Comparison of ENCODE assay signal across 13 cellular contexts in genomic region chr6:158046201-158047119, GRCh38.
DNase-seq lines count a peak whose midpoint lies in the region; ATAC-seq and TF ChIP-seq lines count a peak whose summit lies in the region.
"Had no signal": no experiment of that assay in that cellular context is flagged by ENCODE, and none has a peak within 500 bp of the region (broad histone marks: within the 10 kb centered on the region; RNA-seq: fewer than 3 reads in every experiment).

No MANE protein-coding gene starts in this region.

- H3K4me3 ChIP-seq in CD8-positive, alpha-beta memory T cell (ENCODE audit: low read length): peak overlapping the region; percentile 7
- H3K4me3 ChIP-seq in HCT116 (replicated peaks in 1 of 2; ENCODE audit: low read depth in 1 of 2, low read length in 2 of 2) (no peak overlapping the region), neural progenitor cell (no peak overlapping the region)
- H3K4me3 ChIP-seq: SK-N-MC had no signal

- H3K4me3 Mint-ChIP-seq in CD8-positive, alpha-beta memory T cell: peak overlapping the region in 6 of 7 donors; percentile 16 to 71 (median 40)
- H3K4me3 Mint-ChIP-seq in activated naive CD8-positive, alpha-beta T cell treated with anti-CD3 and anti-CD28 coated beads, Interleukin-2, amount 10 ng/mL, durations not matched to agents 7 days and 5 days: peak overlapping the region; percentile 62
- H3K4me3 Mint-ChIP-seq in neural progenitor cell (peak overlapping the region; percentile 38), progenitor cell of endocrine pancreas (ENCODE audit: low read depth) (no peak overlapping the region)
- H3K4me3 Mint-ChIP-seq: brain had no signal

- no peaks in the 10 kb centered on the region for H3K9me3 ChIP-seq in CD8-positive, alpha-beta memory T cell (ENCODE audit: low read length)
- H3K9me3 ChIP-seq in HCT116 (ENCODE audit: control insufficient read depth in 1 of 2, insufficient read depth in 1 of 2, low read depth in 1 of 2, low read length in 2 of 2): no peaks in the 10 kb centered on the region
- no peaks in the 10 kb centered on the region for H3K9me3 ChIP-seq in neural progenitor cell (ENCODE audit: low read depth)

- H3F3A ChIP-seq in neural progenitor cell (ENCODE audit: low read depth): no peaks in the 10 kb centered on the region

- H3K79me2 ChIP-seq in HCT116 (ENCODE audit: insufficient read depth, low read length) (no peaks in the 10 kb centered on the region; the same call in 1 of the 2 replicates), neural progenitor cell (ENCODE audit: low read depth) (no peaks in the 10 kb centered on the region)

- RAD21 ChIA-PET in HCT116 (lab: Charles Lee; ENCODE audit: low non-redundant PET in 1 of 2, low total read pairs in 2 of 2, uncharacterized antibody in 2 of 2, unreplicated experiment in 2 of 2): no interaction called here

- POLR2A ChIA-PET in CD8-positive, alpha-beta memory T cell (lab: Charles Lee): no interaction called here
- POLR2A ChIA-PET in HCT116 (lab: Charles Lee): no interaction called here
- POLR2A ChIA-PET in activated naive CD8-positive, alpha-beta T cell treated with anti-CD3 and anti-CD28 coated beads, Interleukin-2, amount 10 ng/mL, durations not matched to agents 7 days and 5 days (lab: Charles Lee): interaction anchor here (0.6 to 2.4 kb wide), 11 partner anchors 9 to 227 kb away, joined by 3 to 17 read pairs (median 4); partner anchors contain the start of gene SYNJ2

- H3K9ac ChIP-seq in HCT116 (ENCODE audit: low read length): peak overlapping the region; percentile 33
- H3K9ac ChIP-seq in neural progenitor cell: no peak overlapping the region

- TF ChIP-seq RAD21 in HCT116 (IDR thresholded peaks at IDR 0.05; ENCODE audit: low read depth): no peak

- peak in 1 of 5 donors; percentile 51 for DNase-seq in CD8-positive, alpha-beta memory T cell
- no peak for DNase-seq in HCT116 (ENCODE audit: low read depth, low spot score)
- no peak for DNase-seq in activated naive CD8-positive, alpha-beta T cell treated with anti-CD3 and anti-CD28 coated beads, Interleukin-2, amount 10 ng/mL, durations not matched to agents 7 days and 5 days
- DNase-seq in neural progenitor cell (ENCODE audit: low spot score): no peak
- no peak for DNase-seq in stimulated activated CD4-positive, alpha-beta T cell treated with anti-CD3 and anti-CD28 coated beads, Interleukin-15, amount 100 ng/mL, for 24 hours
- no peak for DNase-seq in progenitor cell of endocrine pancreas (ENCODE audit: low spot score, unreplicated experiment)
- DNase-seq in NCI-H2227 (lab: John Stamatoyannopoulos, UW; ENCODE audit: unreplicated experiment): no peak
- DNase-seq: DMS 273 treated with DMSO at 0.1 percent for 48 hours, NCI-H1048 had no signal

- no peaks in the 10 kb centered on the region for H3K27me3 Mint-ChIP-seq in CD8-positive, alpha-beta memory T cell
- H3K27me3 Mint-ChIP-seq in activated naive CD8-positive, alpha-beta T cell treated with anti-CD3 and anti-CD28 coated beads, Interleukin-2, amount 10 ng/mL, durations not matched to agents 7 days and 5 days: no peaks in the 10 kb centered on the region
- H3K27me3 Mint-ChIP-seq in neural progenitor cell (ENCODE audit: insufficient read depth, low read depth): peaks cover 14% of the 10 kb centered on the region
- H3K27me3 Mint-ChIP-seq in progenitor cell of endocrine pancreas: no peaks in the 10 kb centered on the region

- H3K4me2 ChIP-seq in HCT116 (ENCODE audit: low read length) (peak overlapping the region; percentile 58), neural progenitor cell (no peak overlapping the region)

- intact Hi-C loops in HCT116 (cut with micrococcal nuclease): no loop called here

- H3K36me3 ChIP-seq in CD8-positive, alpha-beta memory T cell (ENCODE audit: insufficient read depth, low read length): no peaks in the 10 kb centered on the region
- H3K36me3 ChIP-seq in HCT116 (ENCODE audit: control insufficient read depth in 1 of 2, insufficient read depth in 2 of 2, low read length in 2 of 2): no peaks in the 10 kb centered on the region
- no peaks in the 10 kb centered on the region for H3K36me3 ChIP-seq in neural progenitor cell

- peaks cover 14 to 17% (median 16%) of the 10 kb centered on the region in 3 donors for H3K4me1 Mint-ChIP-seq in CD8-positive, alpha-beta memory T cell
- H3K4me1 Mint-ChIP-seq in activated naive CD8-positive, alpha-beta T cell treated with anti-CD3 and anti-CD28 coated beads, Interleukin-2, amount 10 ng/mL, durations not matched to agents 7 days and 5 days: peaks cover 25% of the 10 kb centered on the region
- peaks cover 23% of the 10 kb centered on the region for H3K4me1 Mint-ChIP-seq in neural progenitor cell
- H3K4me1 Mint-ChIP-seq in progenitor cell of endocrine pancreas (ENCODE audit: low read depth): peaks cover 13% of the 10 kb centered on the region

- H3K27ac ChIP-seq in CD8-positive, alpha-beta memory T cell (ENCODE audit: low read depth, low read length): no peak overlapping the region
- H3K27ac ChIP-seq in HCT116 (ENCODE audit: low read depth, low read length) (no peak overlapping the region), neural progenitor cell (no peak overlapping the region)
- H3K27ac ChIP-seq: HL-60, SK-N-MC had no signal

- ATAC-seq in HCT116: peak; percentile 5
- peak; percentile 59 for ATAC-seq in activated naive CD8-positive, alpha-beta T cell treated with anti-CD3 and anti-CD28 coated beads, Interleukin-2, amount 10 ng/mL, durations not matched to agents 7 days and 5 days (ENCODE audit: low read depth)
- ATAC-seq in HG02623 (IDR thresholded peaks at IDR 0.05; ENCODE audit: unreplicated experiment): no peak

- TF ChIP-seq CTCF in HCT116 (IDR thresholded peaks at IDR 0.05 in 2 of 3, conservative IDR thresholded peaks at IDR 0.05 in 1 of 3; ENCODE audit: borderline replicate concordance in 1 of 3, insufficient read depth in 1 of 3, low read depth in 2 of 3, low read length in 2 of 3) (no peak), neural progenitor cell (IDR thresholded peaks at IDR 0.05) (no peak), progenitor cell of endocrine pancreas (IDR thresholded peaks at IDR 0.05; ENCODE audit: unreplicated experiment) (no peak)

- H4K20me1 ChIP-seq in HCT116 (ENCODE audit: insufficient read depth) (no peaks in the 10 kb centered on the region), neural progenitor cell (ENCODE audit: low read depth) (no peaks in the 10 kb centered on the region)

- no peaks in the 10 kb centered on the region for H3K27me3 ChIP-seq in CD8-positive, alpha-beta memory T cell (ENCODE audit: insufficient read depth, low read length, poor library complexity, severe bottlenecking)
- H3K27me3 ChIP-seq in HCT116 (ENCODE audit: insufficient read depth, low read length) (no peaks in the 10 kb centered on the region), neural progenitor cell (no peaks in the 10 kb centered on the region)

- peak overlapping the region in 7 of 8 donors; percentile 16 to 80 (median 26) for H3K27ac Mint-ChIP-seq in CD8-positive, alpha-beta memory T cell
- peak overlapping the region; percentile 91 for H3K27ac Mint-ChIP-seq in activated naive CD8-positive, alpha-beta T cell treated with anti-CD3 and anti-CD28 coated beads, Interleukin-2, amount 10 ng/mL, durations not matched to agents 7 days and 5 days
- H3K27ac Mint-ChIP-seq in neural progenitor cell: peak overlapping the region; percentile 38
- H3K27ac Mint-ChIP-seq in progenitor cell of endocrine pancreas: no peak overlapping the region

- CTCF ChIA-PET in CD8-positive, alpha-beta memory T cell (lab: Charles Lee): interaction anchor here (1.0 to 2.1 kb wide), 2 partner anchors 15 to 20 kb away, joined by 3 to 9 read pairs; no protein-coding TSS in a partner anchor
- CTCF ChIA-PET in HCT116 (lab: Charles Lee): interaction anchor here (1.1 kb wide), 1 partner anchor 23 kb away, joined by 3 read pairs; no protein-coding TSS in a partner anchor

- no TSS peak for BruUV-seq in HCT116 (replicated peaks; lab: Mats Ljungman, UMichigan)

- H3K4me1 ChIP-seq in CD8-positive, alpha-beta memory T cell (ENCODE audit: insufficient read depth, low read length): peaks cover 17% of the 10 kb centered on the region
- H3K4me1 ChIP-seq in HCT116 (ENCODE audit: control insufficient read depth in 1 of 2, insufficient read depth in 2 of 2, low read length in 2 of 2): peaks cover 53 to 65% of the 10 kb centered on the region in 2 experiments
- no peaks in the 10 kb centered on the region for H3K4me1 ChIP-seq in neural progenitor cell

- no peaks in the 10 kb centered on the region for H3K9me2 ChIP-seq in HCT116 (ENCODE audit: insufficient read depth)

- H2AFZ ChIP-seq in HCT116 (ENCODE audit: low read depth, low read length, poor library complexity, severe bottlenecking): no peak overlapping the region
- no peak overlapping the region for H2AFZ ChIP-seq in neural progenitor cell (replicated peaks)

- no peak for TF ChIP-seq POLR2A in HCT116 (IDR thresholded peaks at IDR 0.05; ENCODE audit: borderline replicate concordance, extremely low read depth, insufficient read depth, insufficient read length)

- H3K9me3 Mint-ChIP-seq in CD8-positive, alpha-beta memory T cell: no peaks in the 10 kb centered on the region
- H3K9me3 Mint-ChIP-seq in activated naive CD8-positive, alpha-beta T cell treated with anti-CD3 and anti-CD28 coated beads, Interleukin-2, amount 10 ng/mL, durations not matched to agents 7 days and 5 days: no peaks in the 10 kb centered on the region
- peaks cover 3% of the 10 kb centered on the region for H3K9me3 Mint-ChIP-seq in neural progenitor cell
- H3K9me3 Mint-ChIP-seq in progenitor cell of endocrine pancreas (ENCODE audit: low read depth): no peaks in the 10 kb centered on the region

- peaks cover 6 to 36% (median 7%) of the 10 kb centered on the region in 3 donors for H3K36me3 Mint-ChIP-seq in CD8-positive, alpha-beta memory T cell
- peaks cover 37% of the 10 kb centered on the region for H3K36me3 Mint-ChIP-seq in activated naive CD8-positive, alpha-beta T cell treated with anti-CD3 and anti-CD28 coated beads, Interleukin-2, amount 10 ng/mL, durations not matched to agents 7 days and 5 days
- peaks cover 4% of the 10 kb centered on the region for H3K36me3 Mint-ChIP-seq in neural progenitor cell
- peaks cover 12% of the 10 kb centered on the region for H3K36me3 Mint-ChIP-seq in progenitor cell of endocrine pancreas (ENCODE audit: insufficient read depth)
- H3K36me3 Mint-ChIP-seq: brain had no signal

TF ChIP-seq in HCT116, 20 proteins besides CTCF, POLR2A, EP300 and RAD21 (continues in another document):
- no peak for TF ChIP-seq YY1 (IDR thresholded peaks at IDR 0.05; ENCODE audit: extremely low read depth, insufficient replicate concordance, low read depth, low read length)
- TF ChIP-seq SP1 (IDR thresholded peaks at IDR 0.05; ENCODE audit: low read depth): no peak
- no peak for TF ChIP-seq EZH2 (IDR thresholded peaks at IDR 0.05)
- TF ChIP-seq ZNF274 (IDR thresholded peaks at IDR 0.05; ENCODE audit: low read depth, low read length): no peak
